In the genomic region with DNA sequence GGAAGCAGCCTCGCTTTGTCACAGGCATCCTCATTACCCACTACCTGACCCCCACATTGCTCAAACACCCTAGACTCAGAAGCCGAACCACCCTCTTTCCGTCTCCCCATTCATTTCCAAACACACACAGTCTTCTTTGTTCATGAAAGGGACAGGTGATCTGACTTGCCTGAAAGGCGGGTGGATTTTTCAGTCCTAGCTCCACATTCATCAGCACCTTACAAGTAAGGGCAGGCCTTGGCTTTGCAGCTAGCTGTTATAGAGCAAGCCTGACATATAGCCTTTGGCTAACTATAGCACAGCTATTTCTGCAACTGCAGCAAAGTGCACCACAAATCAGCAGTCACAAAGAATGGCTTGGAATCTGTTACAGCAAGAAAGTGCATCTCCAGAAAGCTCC, we compare ENCODE assay signal across 1 cellular context.
TF ChIP-seq lines count a peak whose summit lies in the region.

No MANE protein-coding gene starts in this region.

TF ChIP-seq in GM12878, 131 proteins besides CTCF, POLR2A, EP300 and RAD21 (continued from another document):
- TF ChIP-seq, protein P1, sequence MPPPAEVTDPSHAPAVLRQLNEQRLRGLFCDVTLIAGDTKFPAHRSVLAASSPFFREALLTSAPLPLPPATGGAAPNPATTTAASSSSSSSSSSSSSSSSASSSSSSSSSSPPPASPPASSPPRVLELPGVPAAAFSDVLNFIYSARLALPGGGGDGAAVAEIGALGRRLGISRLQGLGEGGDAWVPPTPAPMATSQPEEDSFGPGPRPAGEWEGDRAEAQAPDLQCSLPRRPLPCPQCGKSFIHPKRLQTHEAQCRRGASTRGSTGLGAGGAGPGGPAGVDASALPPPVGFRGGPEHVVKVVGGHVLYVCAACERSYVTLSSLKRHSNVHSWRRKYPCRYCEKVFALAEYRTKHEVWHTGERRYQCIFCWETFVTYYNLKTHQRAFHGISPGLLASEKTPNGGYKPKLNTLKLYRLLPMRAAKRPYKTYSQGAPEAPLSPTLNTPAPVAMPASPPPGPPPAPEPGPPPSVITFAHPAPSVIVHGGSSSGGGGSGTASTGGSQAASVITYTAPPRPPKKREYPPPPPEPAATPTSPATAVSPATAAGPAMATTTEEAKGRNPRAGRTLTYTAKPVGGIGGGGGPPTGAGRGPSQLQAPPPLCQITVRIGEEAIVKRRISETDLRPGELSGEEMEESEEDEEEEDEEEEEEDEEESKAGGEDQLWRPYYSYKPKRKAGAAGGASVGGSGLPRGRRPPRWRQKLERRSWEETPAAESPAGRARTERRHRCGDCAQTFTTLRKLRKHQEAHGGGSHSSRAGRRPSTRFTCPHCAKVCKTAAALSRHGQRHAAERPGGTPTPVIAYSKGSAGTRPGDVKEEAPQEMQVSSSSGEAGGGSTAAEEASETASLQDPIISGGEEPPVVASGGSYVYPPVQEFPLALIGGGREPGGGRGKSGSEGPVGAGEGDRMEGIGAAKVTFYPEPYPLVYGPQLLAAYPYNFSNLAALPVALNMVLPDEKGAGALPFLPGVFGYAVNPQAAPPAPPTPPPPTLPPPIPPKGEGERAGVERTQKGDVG (CRISPR knock-in tag; IDR thresholded peaks at IDR 0.05), result no peak
- TF ChIP-seq, protein P2, sequence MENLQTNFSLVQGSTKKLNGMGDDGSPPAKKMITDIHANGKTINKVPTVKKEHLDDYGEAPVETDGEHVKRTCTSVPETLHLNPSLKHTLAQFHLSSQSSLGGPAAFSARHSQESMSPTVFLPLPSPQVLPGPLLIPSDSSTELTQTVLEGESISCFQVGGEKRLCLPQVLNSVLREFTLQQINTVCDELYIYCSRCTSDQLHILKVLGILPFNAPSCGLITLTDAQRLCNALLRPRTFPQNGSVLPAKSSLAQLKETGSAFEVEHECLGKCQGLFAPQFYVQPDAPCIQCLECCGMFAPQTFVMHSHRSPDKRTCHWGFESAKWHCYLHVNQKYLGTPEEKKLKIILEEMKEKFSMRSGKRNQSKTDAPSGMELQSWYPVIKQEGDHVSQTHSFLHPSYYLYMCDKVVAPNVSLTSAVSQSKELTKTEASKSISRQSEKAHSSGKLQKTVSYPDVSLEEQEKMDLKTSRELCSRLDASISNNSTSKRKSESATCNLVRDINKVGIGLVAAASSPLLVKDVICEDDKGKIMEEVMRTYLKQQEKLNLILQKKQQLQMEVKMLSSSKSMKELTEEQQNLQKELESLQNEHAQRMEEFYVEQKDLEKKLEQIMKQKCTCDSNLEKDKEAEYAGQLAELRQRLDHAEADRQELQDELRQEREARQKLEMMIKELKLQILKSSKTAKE (IDR thresholded peaks at IDR 0.05; ENCODE audit: low read depth, poor library complexity, severe bottlenecking), result no peak
- TF ChIP-seq, protein P3, sequence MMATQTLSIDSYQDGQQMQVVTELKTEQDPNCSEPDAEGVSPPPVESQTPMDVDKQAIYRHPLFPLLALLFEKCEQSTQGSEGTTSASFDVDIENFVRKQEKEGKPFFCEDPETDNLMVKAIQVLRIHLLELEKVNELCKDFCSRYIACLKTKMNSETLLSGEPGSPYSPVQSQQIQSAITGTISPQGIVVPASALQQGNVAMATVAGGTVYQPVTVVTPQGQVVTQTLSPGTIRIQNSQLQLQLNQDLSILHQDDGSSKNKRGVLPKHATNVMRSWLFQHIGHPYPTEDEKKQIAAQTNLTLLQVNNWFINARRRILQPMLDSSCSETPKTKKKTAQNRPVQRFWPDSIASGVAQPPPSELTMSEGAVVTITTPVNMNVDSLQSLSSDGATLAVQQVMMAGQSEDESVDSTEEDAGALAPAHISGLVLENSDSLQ (IDR thresholded peaks at IDR 0.05), result no peak
- TF ChIP-seq SMARCA5 (IDR thresholded peaks at IDR 0.05) (no peak), HDGF (IDR thresholded peaks at IDR 0.05) (no peak), TBL1XR1 (IDR thresholded peaks at IDR 0.05; ENCODE audit: low read depth, low read length) (no peak), IRF4 (IDR thresholded peaks at IDR 0.05; ENCODE audit: low read depth, low read length) (no peak), TARDBP (IDR thresholded peaks at IDR 0.05; ENCODE audit: borderline replicate concordance) (no peak), DPF2 (IDR thresholded peaks at IDR 0.05) (no peak), CBX3 (IDR thresholded peaks at IDR 0.05; ENCODE audit: borderline replicate concordance, low read depth) (no peak), PAX8 (IDR thresholded peaks at IDR 0.05) (no peak)
- TF ChIP-seq, protein P4, sequence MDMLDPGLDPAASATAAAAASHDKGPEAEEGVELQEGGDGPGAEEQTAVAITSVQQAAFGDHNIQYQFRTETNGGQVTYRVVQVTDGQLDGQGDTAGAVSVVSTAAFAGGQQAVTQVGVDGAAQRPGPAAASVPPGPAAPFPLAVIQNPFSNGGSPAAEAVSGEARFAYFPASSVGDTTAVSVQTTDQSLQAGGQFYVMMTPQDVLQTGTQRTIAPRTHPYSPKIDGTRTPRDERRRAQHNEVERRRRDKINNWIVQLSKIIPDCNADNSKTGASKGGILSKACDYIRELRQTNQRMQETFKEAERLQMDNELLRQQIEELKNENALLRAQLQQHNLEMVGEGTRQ (IDR thresholded peaks at IDR 0.05; ENCODE audit: borderline replicate concordance, low read depth, low read length), result no peak
- TF ChIP-seq, protein P5, sequence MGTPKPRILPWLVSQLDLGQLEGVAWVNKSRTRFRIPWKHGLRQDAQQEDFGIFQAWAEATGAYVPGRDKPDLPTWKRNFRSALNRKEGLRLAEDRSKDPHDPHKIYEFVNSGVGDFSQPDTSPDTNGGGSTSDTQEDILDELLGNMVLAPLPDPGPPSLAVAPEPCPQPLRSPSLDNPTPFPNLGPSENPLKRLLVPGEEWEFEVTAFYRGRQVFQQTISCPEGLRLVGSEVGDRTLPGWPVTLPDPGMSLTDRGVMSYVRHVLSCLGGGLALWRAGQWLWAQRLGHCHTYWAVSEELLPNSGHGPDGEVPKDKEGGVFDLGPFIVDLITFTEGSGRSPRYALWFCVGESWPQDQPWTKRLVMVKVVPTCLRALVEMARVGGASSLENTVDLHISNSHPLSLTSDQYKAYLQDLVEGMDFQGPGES (IDR thresholded peaks at IDR 0.05), result no peak
